ENCODE assay signal across 1 cellular context in the genomic region with DNA sequence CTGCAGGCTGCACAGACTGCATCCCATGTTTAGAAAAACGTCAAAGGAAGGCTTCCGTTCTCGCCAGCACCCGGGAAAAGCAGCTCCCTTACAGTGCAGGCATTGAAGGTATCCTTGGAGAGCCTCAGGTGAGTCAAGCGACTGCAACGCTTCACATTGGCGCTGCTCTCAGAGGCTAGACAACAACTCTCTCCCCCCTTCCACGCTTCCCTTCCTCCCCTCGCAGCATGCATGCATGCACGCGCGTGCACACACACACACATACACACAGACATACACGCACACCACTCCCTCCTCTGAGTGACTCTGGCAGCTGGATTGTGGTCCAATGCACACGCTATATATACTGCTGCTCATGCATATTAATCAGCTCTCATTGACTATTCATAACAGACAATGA.
TF ChIP-seq lines count a peak whose summit lies in the region.

No MANE protein-coding gene starts in this region.

TF ChIP-seq in WTC11, 78 proteins besides CTCF, POLR2A, EP300 and RAD21 (continued from another document):
- TF ChIP-seq, protein P1, sequence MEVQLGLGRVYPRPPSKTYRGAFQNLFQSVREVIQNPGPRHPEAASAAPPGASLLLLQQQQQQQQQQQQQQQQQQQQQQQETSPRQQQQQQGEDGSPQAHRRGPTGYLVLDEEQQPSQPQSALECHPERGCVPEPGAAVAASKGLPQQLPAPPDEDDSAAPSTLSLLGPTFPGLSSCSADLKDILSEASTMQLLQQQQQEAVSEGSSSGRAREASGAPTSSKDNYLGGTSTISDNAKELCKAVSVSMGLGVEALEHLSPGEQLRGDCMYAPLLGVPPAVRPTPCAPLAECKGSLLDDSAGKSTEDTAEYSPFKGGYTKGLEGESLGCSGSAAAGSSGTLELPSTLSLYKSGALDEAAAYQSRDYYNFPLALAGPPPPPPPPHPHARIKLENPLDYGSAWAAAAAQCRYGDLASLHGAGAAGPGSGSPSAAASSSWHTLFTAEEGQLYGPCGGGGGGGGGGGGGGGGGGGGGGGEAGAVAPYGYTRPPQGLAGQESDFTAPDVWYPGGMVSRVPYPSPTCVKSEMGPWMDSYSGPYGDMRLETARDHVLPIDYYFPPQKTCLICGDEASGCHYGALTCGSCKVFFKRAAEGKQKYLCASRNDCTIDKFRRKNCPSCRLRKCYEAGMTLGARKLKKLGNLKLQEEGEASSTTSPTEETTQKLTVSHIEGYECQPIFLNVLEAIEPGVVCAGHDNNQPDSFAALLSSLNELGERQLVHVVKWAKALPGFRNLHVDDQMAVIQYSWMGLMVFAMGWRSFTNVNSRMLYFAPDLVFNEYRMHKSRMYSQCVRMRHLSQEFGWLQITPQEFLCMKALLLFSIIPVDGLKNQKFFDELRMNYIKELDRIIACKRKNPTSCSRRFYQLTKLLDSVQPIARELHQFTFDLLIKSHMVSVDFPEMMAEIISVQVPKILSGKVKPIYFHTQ (CRISPR knock-in tag; IDR thresholded peaks at IDR 0.05): no peak
- TF ChIP-seq ZNF423 (CRISPR knock-in tag; IDR thresholded peaks at IDR 0.05): no peak
- TF ChIP-seq, protein P2, sequence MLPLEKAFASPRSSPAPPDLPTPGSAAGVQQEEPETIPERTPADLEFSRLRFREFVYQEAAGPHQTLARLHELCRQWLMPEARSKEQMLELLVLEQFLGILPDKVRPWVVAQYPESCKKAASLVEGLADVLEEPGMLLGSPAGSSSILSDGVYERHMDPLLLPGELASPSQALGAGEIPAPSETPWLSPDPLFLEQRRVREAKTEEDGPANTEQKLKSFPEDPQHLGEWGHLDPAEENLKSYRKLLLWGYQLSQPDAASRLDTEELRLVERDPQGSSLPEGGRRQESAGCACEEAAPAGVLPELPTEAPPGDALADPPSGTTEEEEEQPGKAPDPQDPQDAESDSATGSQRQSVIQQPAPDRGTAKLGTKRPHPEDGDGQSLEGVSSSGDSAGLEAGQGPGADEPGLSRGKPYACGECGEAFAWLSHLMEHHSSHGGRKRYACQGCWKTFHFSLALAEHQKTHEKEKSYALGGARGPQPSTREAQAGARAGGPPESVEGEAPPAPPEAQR (CRISPR knock-in tag; IDR thresholded peaks at IDR 0.05): no peak
- TF ChIP-seq PRRX2 (CRISPR knock-in tag; IDR thresholded peaks at IDR 0.05): no peak
- TF ChIP-seq JAZF1 (CRISPR knock-in tag; IDR thresholded peaks at IDR 0.05): no peak
- TF ChIP-seq GRHL2 (CRISPR knock-in tag; IDR thresholded peaks at IDR 0.05; ENCODE audit: insufficient replicate concordance, severe bottlenecking): no peak
- no peak for TF ChIP-seq NFYB (CRISPR knock-in tag; conservative IDR thresholded peaks at IDR 0.05; ENCODE audit: low read depth)
- TF ChIP-seq ZNF317 (CRISPR knock-in tag; IDR thresholded peaks at IDR 0.05; ENCODE audit: borderline replicate concordance, low read depth): no peak
- TF ChIP-seq CREM (CRISPR knock-in tag; IDR thresholded peaks at IDR 0.05): no peak
- no peak for TF ChIP-seq NFATC4 (CRISPR knock-in tag; IDR thresholded peaks at IDR 0.05)
- no peak for TF ChIP-seq SMAD4 (CRISPR knock-in tag; IDR thresholded peaks at IDR 0.05)
- TF ChIP-seq GTF2I (CRISPR knock-in tag; conservative IDR thresholded peaks at IDR 0.05): no peak
- TF ChIP-seq IRF2 (CRISPR knock-in tag; IDR thresholded peaks at IDR 0.05; ENCODE audit: borderline replicate concordance, low read depth): no peak
- no peak for TF ChIP-seq FOXK1 (CRISPR knock-in tag; IDR thresholded peaks at IDR 0.05)
TF ChIP-seq in WTC11: peak in this region for 0.
